In the genomic region with DNA sequence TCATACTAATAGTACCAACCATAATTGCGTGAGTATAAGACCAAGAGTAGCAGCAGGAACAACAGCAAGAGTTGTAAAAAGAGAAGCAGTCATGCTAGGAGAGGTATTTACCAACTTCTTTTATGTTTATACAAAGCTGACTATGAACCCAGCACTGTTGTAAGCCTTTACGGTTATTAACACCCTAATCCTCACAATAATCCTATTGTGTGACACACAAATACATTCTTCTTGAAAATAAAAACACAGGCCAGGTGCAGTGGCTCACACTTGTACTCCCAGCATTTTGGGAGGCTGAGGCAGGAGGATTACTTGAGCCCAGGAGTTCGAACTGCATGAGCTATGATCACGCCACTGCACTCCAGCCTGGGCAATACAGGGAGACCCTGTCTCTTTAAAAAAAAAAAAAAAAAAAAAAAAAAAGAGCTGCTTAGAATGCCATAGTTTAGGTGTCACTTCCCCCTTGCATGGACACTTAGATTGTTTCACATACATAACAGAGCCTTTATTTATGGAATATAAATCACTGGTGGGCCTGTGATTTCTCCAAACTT, we compare ENCODE assay signal across 31 cellular contexts. TPM values are rescaled to one million over a fixed set of nuclear protein-coding genes. Genes with fewer than 3 reads are reported as not detected.
DNase-seq lines count a peak whose midpoint lies in the region; FAIRE-seq and TF ChIP-seq lines count a peak whose summit lies in the region.
"Had no signal": no experiment of that assay in that cellular context is flagged by ENCODE, and none has a peak within 500 bp of the region (broad histone marks: within the 10 kb centered on the region; RNA-seq: fewer than 3 reads in every experiment).

No MANE protein-coding gene starts in this region.

- dilution Hi-C loops in mammary epithelial cell (cut with HindIII; ENCODE audit: low sequenced_read_pairs), result no loop called here

- in situ Hi-C loops in mammary epithelial cell (cut with MboI; ENCODE audit: low sequenced_read_pairs in 2 of 2), result no loop called here

- no peak overlapping the region for H3K4me3 ChIP-seq in choroid plexus epithelial cell (ENCODE audit: low read depth, low read length)
- H3K4me3 ChIP-seq in mammary epithelial cell (replicated peaks in 1 of 3; ENCODE audit: insufficient read depth in 1 of 3, low read depth in 2 of 3, low read length in 3 of 3), result no peak overlapping the region
- no peak overlapping the region for H3K4me3 ChIP-seq in vagina
- H3K4me3 ChIP-seq: gastroesophageal sphincter, MG63, psoas muscle, tibial artery had no signal

- H3K4me1 ChIP-seq in mammary epithelial cell (ENCODE audit: insufficient read depth, low read length) (no peaks in the 10 kb centered on the region), vagina (no peaks in the 10 kb centered on the region)
- H3K4me1 ChIP-seq: gastroesophageal sphincter, psoas muscle, tibial artery had no signal

- H2AFZ ChIP-seq in mammary epithelial cell (ENCODE audit: low read depth, low read length), result no peak overlapping the region

- whole genome bisulfite sequencing in mammary epithelial cell (ENCODE audit: low coverage, missing lambda C conversion rate), result 63% methylated on average over 4 of the region's 4 CpGs

- FAIRE-seq in urothelium cell line (lab: Jason Lieb, UNC), result no peak
- FAIRE-seq in HTR-8/SVneo (lab: Jason Lieb, UNC), result no peak

- no peaks in the 10 kb centered on the region for H3K36me3 ChIP-seq in mammary epithelial cell (ENCODE audit: insufficient read depth, low read length)
- H3K36me3 ChIP-seq in vagina, result no peaks in the 10 kb centered on the region
- H3K36me3 ChIP-seq: gastroesophageal sphincter, MG63, tibial artery had no signal

- no peak overlapping the region for H3K4me2 ChIP-seq in mammary epithelial cell (ENCODE audit: insufficient read depth, low read depth, low read length)

- TF ChIP-seq POLR2A in vagina (IDR thresholded peaks at IDR 0.05), result no peak

- H3K27me3 ChIP-seq in mammary epithelial cell (ENCODE audit: insufficient read depth, low read length) (no peaks in the 10 kb centered on the region), vagina (no peaks in the 10 kb centered on the region)
- H3K27me3 ChIP-seq: MG63 had no signal

- no peaks in the 10 kb centered on the region for H3K79me2 ChIP-seq in mammary epithelial cell (ENCODE audit: insufficient read depth, low read length)

- no peaks in the 10 kb centered on the region for H4K20me1 ChIP-seq in mammary epithelial cell (ENCODE audit: insufficient read depth, low read length)

- intact Hi-C loops in mammary epithelial cell (cut with micrococcal nuclease) (no loop called here), vagina (cut with DNase I) (no loop called here)

- no peak overlapping the region for H3K27ac ChIP-seq in mammary epithelial cell (ENCODE audit: insufficient read depth, low read depth, low read length)
- no peak overlapping the region for H3K27ac ChIP-seq in vagina
- H3K27ac ChIP-seq: 22Rv1, gastroesophageal sphincter, psoas muscle, tibial artery had no signal

- CTCF ChIA-PET in mammary epithelial cell (lab: Charles Lee; ENCODE audit: low non-redundant PET), result no interaction called here

- TF ChIP-seq CTCF in choroid plexus epithelial cell (conservative IDR thresholded peaks at IDR 0.05; ENCODE audit: low read depth, low read length) (no peak), mammary epithelial cell (conservative IDR thresholded peaks at IDR 0.05 in 1 of 2, IDR thresholded peaks at IDR 0.05 in 1 of 2; ENCODE audit: extremely low read depth in 1 of 2, insufficient read depth in 1 of 2, low read depth in 1 of 2, low read length in 2 of 2) (no peak), vagina (IDR thresholded peaks at IDR 0.05) (no peak)

- no peak overlapping the region for H3K9ac ChIP-seq in mammary epithelial cell (ENCODE audit: insufficient read depth, low read length)

- no peaks in the 10 kb centered on the region for H3K9me3 ChIP-seq in mammary epithelial cell (replicated peaks; ENCODE audit: insufficient read depth, low read length)
- H3K9me3 ChIP-seq in vagina, result no peaks in the 10 kb centered on the region
- H3K9me3 ChIP-seq: gastroesophageal sphincter, MG63, psoas muscle, tibial artery had no signal

- BruUV-seq in mammary epithelial cell (replicated peaks; lab: Mats Ljungman, UMichigan), result no TSS peak

- DNase-seq in NCI-H2081 (lab: John Stamatoyannopoulos, UW), result peak; percentile 15 to 63
- DNase-seq in NCI-H2081 treated with DMSO at 0.1 percent for 48 hours (lab: John Stamatoyannopoulos, UW), result no peak
- DNase-seq in NCI-H345 (lab: John Stamatoyannopoulos, UW), result peak; percentile 31
- DNase-seq in choroid plexus epithelial cell (ENCODE audit: low read depth), result peak; percentile 10
- peak; percentile 37 for DNase-seq in urothelium cell line (ENCODE audit: low spot score)
- no peak for DNase-seq in mammary epithelial cell
- no peak for DNase-seq in vagina (ENCODE audit: extremely low spot score in 2 of 2)
- DNase-seq in HTR-8/SVneo (ENCODE audit: insufficient read length, low spot score), result no peak
- DNase-seq: activated CD4-positive, alpha-beta T cell treated with anti-CD3 and anti-CD28 coated beads for 36 hours; activated CD8-positive, alpha-beta T cell treated with anti-CD3 and anti-CD28 coated beads for 36 hours; activated naive CD4-positive, alpha-beta T cell treated with anti-CD3 and anti-CD28 coated beads, Interleukin-2, amount 50 U/mL, for 16 hours; amniotic stem cell; Calu3; DMS79 treated with DMSO at 0.1 percent for 48 hours; KG1; kidney glomerular epithelial cell; MG63; midbrain; naive B cell; NCI-H1105 treated with DMSO at 0.1 percent for 48 hours; NCI-H2029 treated with DMSO at 0.1 percent for 48 hours; NK-92 treated with Interleukin-12 subunit alpha and Interleukin-12 subunit beta, amount 100 ng/mL, for 24 hours; nucleus accumbens; psoas muscle; stimulated activated CD4-positive, alpha-beta T cell treated with anti-CD3 and anti-CD28 coated beads, Interleukin-15, amount 100 ng/mL, for 24 hours; stimulated activated CD4-positive, alpha-beta T cell treated with anti-CD3 and anti-CD28 coated beads, Interleukin-4, amount 100 ng/mL, for 4 hours; tibial artery had no signal

RNA-seq across cellular contexts. Expression of gene HCK, which starts 20.2 kb away (rescaled TPM):
- total RNA-seq in mammary epithelial cell (not detected), vagina (10.1 TPM)
- not detected for polyA plus RNA-seq in mammary epithelial cell
- not detected for polyA minus RNA-seq in mammary epithelial cell
- total RNA-seq: activated CD4-positive, alpha-beta T cell treated with anti-CD3 and anti-CD28 coated beads for 36 hours; activated CD8-positive, alpha-beta T cell treated with anti-CD3 and anti-CD28 coated beads for 36 hours; Calu3; H4; NCI-H460 had no signal

RNA-seq across cellular contexts. Expression of gene TM9SF4, which starts 37.3 kb away (rescaled TPM):
- total RNA-seq in mammary epithelial cell, result 10 to 100 TPM; 51.5 to 53.3 TPM
- 58.2 TPM for polyA plus RNA-seq in mammary epithelial cell
- 65.7 TPM for polyA minus RNA-seq in mammary epithelial cell
- 32.2 TPM for total RNA-seq in vagina

Comparison
In these comparisons a context has a peak if more than half of its experiments do, and no peak if none do; other contexts are left out.
1. DNase-seq: peak in NCI-H2081 (2 of 2), NCI-H345 (single experiment), choroid plexus epithelial cell (single experiment) and urothelium cell line (single experiment); none in NCI-H2081 treated with DMSO at 0.1 percent for 48 hours (single experiment), mammary epithelial cell (single experiment), vagina (0 of 2) and HTR-8/SVneo (single experiment).
2. RNA of gene HCK, which starts 20.2 kb away (total RNA-seq): 10.1 TPM in vagina (single experiment); not detected in mammary epithelial cell; every median in the first group is over 10 times any median in the second.